Comparison of ENCODE assay signal across 19 cellular contexts in the genomic region with DNA sequence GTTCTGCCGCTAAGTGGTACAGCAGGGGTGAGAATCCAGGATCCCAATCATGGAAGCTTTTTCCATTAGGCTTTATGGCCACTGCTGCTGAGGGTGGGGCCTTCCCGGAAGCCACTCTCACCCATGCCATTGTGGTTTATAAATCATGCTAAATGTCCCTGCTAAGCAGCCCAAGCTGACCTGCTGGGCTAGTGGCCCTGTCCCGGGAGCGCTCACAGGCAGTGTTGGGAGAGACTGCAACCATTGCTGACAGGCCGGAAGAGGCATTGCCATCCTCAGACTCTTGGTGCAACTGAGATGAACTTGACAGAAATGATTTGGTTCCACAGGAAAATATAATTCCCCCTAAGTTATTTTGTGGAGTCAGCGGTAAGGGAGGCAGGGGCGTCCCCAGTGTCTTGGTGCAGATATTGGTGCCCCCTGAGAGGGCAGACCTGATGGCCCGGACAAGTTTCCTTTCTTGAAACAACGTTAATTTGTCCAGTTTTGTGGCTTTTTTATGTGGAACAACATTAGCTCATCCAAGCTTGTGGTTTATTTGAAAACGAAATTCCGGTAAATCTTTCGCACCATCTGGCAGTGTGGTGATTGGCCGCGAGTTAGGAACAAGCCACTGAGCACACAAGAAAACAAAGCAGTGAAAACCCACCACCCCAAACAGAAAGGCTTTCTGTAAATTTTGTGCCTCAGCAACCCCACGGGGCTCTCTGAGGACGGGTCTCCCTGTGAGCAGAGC.
DNase-seq lines count a peak whose midpoint lies in the region; ATAC-seq and TF ChIP-seq lines count a peak whose summit lies in the region.
"Had no signal": no experiment of that assay in that cellular context is flagged by ENCODE, and none has a peak within 500 bp of the region (broad histone marks: within the 10 kb centered on the region; RNA-seq: fewer than 3 reads in every experiment).

No MANE protein-coding gene starts in this region.

- peaks cover 14 to 19% of the 10 kb centered on the region in 2 donors for H3K4me1 ChIP-seq in breast epithelium
- peaks cover 48% of the 10 kb centered on the region for H3K4me1 ChIP-seq in Panc1 (ENCODE audit: control insufficient read depth, insufficient read depth, low read length)
- peaks cover 13 to 51% (median 32%) of the 10 kb centered on the region in 6 donors for H3K4me1 ChIP-seq in spleen

- H3K4me3 ChIP-seq in breast epithelium (no peak overlapping the region), Panc1 (ENCODE audit: low read depth in 2 of 2, low read length in 2 of 2) (no peak overlapping the region), spleen (no peak overlapping the region)

- H3K27me3 Mint-ChIP-seq in MCF 10A (ENCODE audit: insufficient read depth, unreplicated experiment), result no peaks in the 10 kb centered on the region
- H3K27me3 Mint-ChIP-seq: activated CD4-positive, alpha-beta T cell treated with anti-CD3 and anti-CD28 coated beads, Interleukin-2, amount 10 ng/mL, durations not matched to agents 7 days and 5 days; stimulated activated memory B cell treated with anti-CD40 and anti-IgM and Interleukin-4, amounts not matched to agents 10 μg/mL and 1 μg/mL and 100 μg/mL, for 72 hours had no signal

- CTCF ChIA-PET in MCF 10A (lab: Yijun Ruan, JAX), result interaction anchor here (0.7 to 1.7 kb wide), 7 partner anchors 12 to 375 kb away, joined by 3 to 5 read pairs (median 3); no protein-coding TSS in a partner anchor
- CTCF ChIA-PET in Panc1 (lab: Charles Lee), result no interaction called here

- intact Hi-C loops in breast epithelium (cut with DNase I; ENCODE audit: low total_unique reads) (no loop called here), MCF 10A (cut with micrococcal nuclease) (no loop called here), Panc1 (cut with micrococcal nuclease; ENCODE audit: unreplicated experiment) (no loop called here), spleen (cut with DNase I; ENCODE audit: low total_unique reads) (no loop called here)

- no peak overlapping the region for H3K4me3 Mint-ChIP-seq in MCF 10A (ENCODE audit: unreplicated experiment)
- H3K4me3 Mint-ChIP-seq: activated CD4-positive, alpha-beta T cell treated with anti-CD3 and anti-CD28 coated beads, Interleukin-2, amount 10 ng/mL, durations not matched to agents 7 days and 5 days; CD8-positive, alpha-beta T cell; stimulated activated memory B cell treated with anti-CD40 and anti-IgM and Interleukin-4, amounts not matched to agents 10 μg/mL and 1 μg/mL and 100 μg/mL, for 72 hours had no signal

- DNase-seq in breast epithelium (ENCODE audit: low spot score in 2 of 2) (no peak), MCF 10A (ENCODE audit: unreplicated experiment) (no peak), Panc1 (ENCODE audit: low read depth, low spot score) (no peak), fibroblast of peridontal ligament (ENCODE audit: extremely low read depth) (peak; percentile 89), stromal cell of bone marrow (ENCODE audit: low read depth) (peak; percentile 72), spleen (no peak), occipital lobe (lab: John Stamatoyannopoulos, UW) (no peak)
- DNase-seq: activated CD4-positive, alpha-beta T cell treated with anti-CD3 and anti-CD28 coated beads, Interleukin-2, amount 10 ng/mL, durations not matched to agents 7 days and 5 days; activated naive CD4-positive, alpha-beta T cell; CD8-positive, alpha-beta T cell; DND-41; left ventricle myocardium superior; NCI-H2029; NCI-H510A treated with DMSO at 0.1 percent for 48 hours; PC-3; posterior cingulate gyrus; T-helper 9 cell had no signal

- no peaks in the 10 kb centered on the region for H3K9me3 ChIP-seq in breast epithelium
- H3K9me3 ChIP-seq in Panc1 (ENCODE audit: control insufficient read depth, insufficient read depth, low read depth, low read length), result no peaks in the 10 kb centered on the region; the same call in 1 of the 2 replicates
- no peaks in the 10 kb centered on the region for H3K9me3 ChIP-seq in spleen

- BruUV-seq in MCF 10A (replicated peaks; lab: Mats Ljungman, UMichigan), result no TSS peak
- BruUV-seq in Panc1 (replicated peaks; lab: Mats Ljungman, UMichigan), result no TSS peak

- H3K27me3 ChIP-seq in breast epithelium, result no peaks in the 10 kb centered on the region
- no peaks in the 10 kb centered on the region for H3K27me3 ChIP-seq in Panc1 (ENCODE audit: control insufficient read depth, insufficient read depth, low read length)
- H3K27me3 ChIP-seq in spleen (replicated peaks in 1 of 7), result no peaks in the 10 kb centered on the region

- TF ChIP-seq CTCF in breast epithelium (IDR thresholded peaks at IDR 0.05) (no peak), MCF 10A (IDR thresholded peaks at IDR 0.05; ENCODE audit: unreplicated experiment) (no peak), Panc1 (IDR thresholded peaks at IDR 0.05) (no peak), spleen (IDR thresholded peaks at IDR 0.05 in 8 of 11, conservative IDR thresholded peaks at IDR 0.05 in 3 of 11) (no peak)

- H3K36me3 ChIP-seq in breast epithelium, result no peaks in the 10 kb centered on the region
- no peaks in the 10 kb centered on the region for H3K36me3 ChIP-seq in Panc1 (ENCODE audit: control insufficient read depth, insufficient read depth, low read length)
- no peaks in the 10 kb centered on the region for H3K36me3 ChIP-seq in spleen

- H3K27ac ChIP-seq in breast epithelium (peak overlapping the region; percentile 52 to 75), Panc1 (ENCODE audit: low read length) (peak overlapping the region; percentile 98), spleen (no peak overlapping the region)

- H3K4me1 Mint-ChIP-seq in MCF 10A (ENCODE audit: insufficient read depth, unreplicated experiment), result peaks cover 21% of the 10 kb centered on the region

- no peak for ATAC-seq in Panc1
- ATAC-seq in GM18511 (IDR thresholded peaks at IDR 0.05; ENCODE audit: unreplicated experiment), result no peak
- ATAC-seq: CD8-positive, alpha-beta T cell; left ventricle myocardium superior; PC-3; stimulated activated memory B cell treated with anti-CD40 and anti-IgM and Interleukin-4, amounts not matched to agents 10 μg/mL and 1 μg/mL and 100 μg/mL, for 72 hours had no signal

- WGBS in spleen, 5 donors, result 50 to 78% (median 61%) methylated on average over 15 to 16 of the region's 16 CpGs

- in situ Hi-C loops in Panc1 (cut with HindIII; ENCODE audit: low pct_unique_long_range_greater_than_20kb, low sequenced_read_pairs), result no loop called here

- H3K9me3 Mint-ChIP-seq in MCF 10A (ENCODE audit: unreplicated experiment), result no peaks in the 10 kb centered on the region
- H3K9me3 Mint-ChIP-seq: activated CD4-positive, alpha-beta T cell treated with anti-CD3 and anti-CD28 coated beads, Interleukin-2, amount 10 ng/mL, durations not matched to agents 7 days and 5 days; CD8-positive, alpha-beta T cell; stimulated activated memory B cell treated with anti-CD40 and anti-IgM and Interleukin-4, amounts not matched to agents 10 μg/mL and 1 μg/mL and 100 μg/mL, for 72 hours had no signal

- POLR2A ChIA-PET in MCF 10A (lab: Yijun Ruan, JAX), result interaction anchor here (1.1 to 1.2 kb wide), 2 partner anchors 40 to 555 kb away, joined by 3 read pairs; no protein-coding TSS in a partner anchor
- POLR2A ChIA-PET in Panc1 (lab: Charles Lee), result interaction anchor here (0.7 kb wide), 1 partner anchor 102 kb away, joined by 3 read pairs; no protein-coding TSS in a partner anchor

- TF ChIP-seq POLR2A in breast epithelium (IDR thresholded peaks at IDR 0.05), result no peak
- TF ChIP-seq POLR2A in spleen (IDR thresholded peaks at IDR 0.05), result no peak

- H3K36me3 Mint-ChIP-seq in MCF 10A (ENCODE audit: insufficient read depth, unreplicated experiment), result no peaks in the 10 kb centered on the region
- H3K36me3 Mint-ChIP-seq: CD8-positive, alpha-beta T cell; stimulated activated memory B cell treated with anti-CD40 and anti-IgM and Interleukin-4, amounts not matched to agents 10 μg/mL and 1 μg/mL and 100 μg/mL, for 72 hours had no signal

- no peak overlapping the region for H3K27ac Mint-ChIP-seq in MCF 10A (ENCODE audit: low read depth, unreplicated experiment)
- H3K27ac Mint-ChIP-seq: activated CD4-positive, alpha-beta T cell treated with anti-CD3 and anti-CD28 coated beads, Interleukin-2, amount 10 ng/mL, durations not matched to agents 7 days and 5 days; CD8-positive, alpha-beta T cell; stimulated activated memory B cell treated with anti-CD40 and anti-IgM and Interleukin-4, amounts not matched to agents 10 μg/mL and 1 μg/mL and 100 μg/mL, for 72 hours had no signal

Comparison
In these comparisons a context has a peak if more than half of its experiments do, and no peak if none do; other contexts are left out.
1. DNase-seq: peak in fibroblast of peridontal ligament (single experiment) and stromal cell of bone marrow (single experiment); none in breast epithelium (0 of 2), MCF 10A (single experiment), Panc1 (single experiment), spleen (single experiment) and occipital lobe (single experiment).
2. H3K27ac ChIP-seq: peak in breast epithelium (2 of 2) and Panc1 (single experiment); none in spleen (0 of 8).